Comparison of ENCODE assay signal across 9 cellular contexts in the genomic region with DNA sequence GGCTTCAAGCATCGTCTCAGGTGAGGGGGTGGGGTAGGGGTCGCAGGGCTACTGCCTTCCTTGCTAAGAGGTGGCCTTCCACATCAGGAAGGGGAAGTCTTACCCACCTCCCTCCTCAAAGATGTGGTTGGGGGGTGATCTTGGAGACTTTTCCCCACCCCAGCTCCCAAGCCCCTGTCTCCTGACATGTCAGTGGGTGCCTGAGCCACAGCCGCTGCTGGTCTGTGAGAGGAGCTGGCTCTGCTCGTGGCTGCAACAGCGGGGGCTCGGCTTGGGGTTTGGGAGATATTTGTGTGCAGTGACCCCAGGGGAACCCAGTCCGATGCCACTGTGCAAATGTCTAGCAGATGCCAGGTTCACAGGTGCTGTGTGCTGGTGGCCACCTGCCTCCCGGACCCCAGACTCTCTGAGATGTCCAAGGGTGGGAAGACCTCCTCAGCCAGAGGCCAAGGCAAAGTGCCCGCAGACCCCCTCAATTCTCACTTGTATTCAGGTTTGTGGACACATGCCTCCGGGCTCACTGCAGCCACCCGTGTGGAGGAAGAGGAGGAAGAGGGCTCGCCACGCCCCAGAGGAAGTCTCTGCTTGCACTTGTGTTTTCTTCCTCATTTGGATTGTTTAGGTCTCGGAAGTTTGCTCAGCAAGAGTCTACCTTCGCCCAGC. TPM values are rescaled to one million over a fixed set of nuclear protein-coding genes. Genes with fewer than 3 reads are reported as not detected.
DNase-seq lines count a peak whose midpoint lies in the region; ATAC-seq and TF ChIP-seq lines count a peak whose summit lies in the region.
"Had no signal": no experiment of that assay in that cellular context is flagged by ENCODE, and none has a peak within 500 bp of the region (broad histone marks: within the 10 kb centered on the region; RNA-seq: fewer than 3 reads in every experiment).

No MANE protein-coding gene starts in this region.

- H3K9me3 Mint-ChIP-seq in CD4-positive, alpha-beta memory T cell, result no peaks in the 10 kb centered on the region
- no peaks in the 10 kb centered on the region for H3K9me3 Mint-ChIP-seq in activated naive CD8-positive, alpha-beta T cell treated with anti-CD3 and anti-CD28 coated beads, Interleukin-2, amount 10 ng/mL, durations not matched to agents 7 days and 5 days
- H3K9me3 Mint-ChIP-seq in nephron, result peaks cover 15% of the 10 kb centered on the region

- peak overlapping the region; percentile 26 to 30 for H3K4me3 ChIP-seq in CD4-positive, alpha-beta memory T cell (ENCODE audit: low read length in 2 of 2)

- H3K36me3 ChIP-seq in CD4-positive, alpha-beta memory T cell (ENCODE audit: insufficient read depth, low read length), result no peaks in the 10 kb centered on the region

- H3K36me3 Mint-ChIP-seq in CD4-positive, alpha-beta memory T cell, result no peaks in the 10 kb centered on the region
- H3K36me3 Mint-ChIP-seq in activated naive CD8-positive, alpha-beta T cell treated with anti-CD3 and anti-CD28 coated beads, Interleukin-2, amount 10 ng/mL, durations not matched to agents 7 days and 5 days, result peaks cover 2% of the 10 kb centered on the region
- no peaks in the 10 kb centered on the region for H3K36me3 Mint-ChIP-seq in nephron (ENCODE audit: low read depth)

- POLR2A ChIA-PET in CD4-positive, alpha-beta memory T cell (lab: Charles Lee; ENCODE audit: partially characterized antibody), result interaction anchor here (1.2 to 6.1 kb wide), 2 partner anchors 20 to 452 kb away, joined by 3 to 35 read pairs; no protein-coding TSS in a partner anchor
- POLR2A ChIA-PET in activated naive CD8-positive, alpha-beta T cell treated with anti-CD3 and anti-CD28 coated beads, Interleukin-2, amount 10 ng/mL, durations not matched to agents 7 days and 5 days (lab: Charles Lee), result interaction anchor here (1.4 to 1.5 kb wide), 2 partner anchors 13 to 20 kb away, joined by 4 to 5 read pairs; no protein-coding TSS in a partner anchor

- TF ChIP-seq CTCF in nephron (IDR thresholded peaks at IDR 0.05; ENCODE audit: unreplicated experiment in 3 of 3), result no peak

- DNase-seq in CD4-positive, alpha-beta memory T cell, result peak in 1 of 5 donors; percentile 13
- peak; percentile 74 to 76 for DNase-seq in NOMO-1 (lab: John Stamatoyannopoulos, UW; ENCODE audit: unreplicated experiment in 2 of 2)
- peak; percentile 51 for DNase-seq in activated naive CD8-positive, alpha-beta T cell treated with anti-CD3 and anti-CD28 coated beads, Interleukin-2, amount 10 ng/mL, durations not matched to agents 7 days and 5 days
- no peak for DNase-seq in NCI-H2227 treated with DMSO at 0.1 percent for 48 hours (lab: John Stamatoyannopoulos, UW)
- DNase-seq in central memory CD4-positive, alpha-beta T cell, result no peak
- no peak for DNase-seq in NCI-H1436 treated with DMSO at 0.1 percent for 48 hours (lab: John Stamatoyannopoulos, UW)
- no peak for DNase-seq in cerebellar cortex (ENCODE audit: low spot score)
- DNase-seq: DMS79 had no signal

- H3K4me1 Mint-ChIP-seq in CD4-positive, alpha-beta memory T cell, result peaks cover 28 to 56% (median 41%) of the 10 kb centered on the region in 4 donors
- H3K4me1 Mint-ChIP-seq in activated naive CD8-positive, alpha-beta T cell treated with anti-CD3 and anti-CD28 coated beads, Interleukin-2, amount 10 ng/mL, durations not matched to agents 7 days and 5 days, result peaks cover 18% of the 10 kb centered on the region
- H3K4me1 Mint-ChIP-seq in nephron, result no peaks in the 10 kb centered on the region

- intact Hi-C loops in CD4-positive, alpha-beta memory T cell (cut with micrococcal nuclease), result no loop called here

- H3K27me3 Mint-ChIP-seq in CD4-positive, alpha-beta memory T cell, result no peaks in the 10 kb centered on the region
- peaks cover 12% of the 10 kb centered on the region for H3K27me3 Mint-ChIP-seq in activated naive CD8-positive, alpha-beta T cell treated with anti-CD3 and anti-CD28 coated beads, Interleukin-2, amount 10 ng/mL, durations not matched to agents 7 days and 5 days
- peaks cover 54% of the 10 kb centered on the region for H3K27me3 Mint-ChIP-seq in nephron (ENCODE audit: low read depth)

- no peaks in the 10 kb centered on the region for H3K27me3 ChIP-seq in CD4-positive, alpha-beta memory T cell (ENCODE audit: insufficient read depth, low read length)

- peaks cover 57% of the 10 kb centered on the region for H3K4me1 ChIP-seq in CD4-positive, alpha-beta memory T cell (ENCODE audit: insufficient read depth, low read length)

- peak overlapping the region; percentile 1 for H3K27ac ChIP-seq in CD4-positive, alpha-beta memory T cell (ENCODE audit: low read depth, low read length)

- H3K27ac Mint-ChIP-seq in CD4-positive, alpha-beta memory T cell, result peak overlapping the region; percentile 48 to 88 (median 74)
- peak overlapping the region; percentile 77 for H3K27ac Mint-ChIP-seq in activated naive CD8-positive, alpha-beta T cell treated with anti-CD3 and anti-CD28 coated beads, Interleukin-2, amount 10 ng/mL, durations not matched to agents 7 days and 5 days
- H3K27ac Mint-ChIP-seq in nephron, result no peak overlapping the region

- H3K4me3 Mint-ChIP-seq in CD4-positive, alpha-beta memory T cell, result peak overlapping the region; percentile 81 to 97 (median 94)
- H3K4me3 Mint-ChIP-seq in activated naive CD8-positive, alpha-beta T cell treated with anti-CD3 and anti-CD28 coated beads, Interleukin-2, amount 10 ng/mL, durations not matched to agents 7 days and 5 days, result peak overlapping the region; percentile 88
- H3K4me3 Mint-ChIP-seq in nephron, result peak overlapping the region; percentile 16 to 51 (median 42)

- CTCF ChIA-PET in CD4-positive, alpha-beta memory T cell (lab: Charles Lee; ENCODE audit: partially characterized antibody), result interaction anchor here (1.4 kb wide), 1 partner anchor 19 kb away, joined by 3 read pairs; no protein-coding TSS in a partner anchor

- no peak for ATAC-seq in activated naive CD8-positive, alpha-beta T cell treated with anti-CD3 and anti-CD28 coated beads, Interleukin-2, amount 10 ng/mL, durations not matched to agents 7 days and 5 days (ENCODE audit: low read depth)

- no peaks in the 10 kb centered on the region for H3K9me3 ChIP-seq in CD4-positive, alpha-beta memory T cell (ENCODE audit: control insufficient read depth in 1 of 2, low read length in 2 of 2)

RNA-seq across cellular contexts. Expression of a gene that starts 1.9 kb away (rescaled TPM):
- total RNA-seq in CD4-positive, alpha-beta memory T cell, result 10 to 100 TPM; 21.4 to 21.6 TPM
- 10 to 100 TPM in 1 of 2 donors, 1 to 10 TPM in 1; 5.4 to 21.7 TPM for polyA plus RNA-seq in CD4-positive, alpha-beta memory T cell
- 10 to 100 TPM; 24.2 to 26.6 TPM for total RNA-seq in activated naive CD8-positive, alpha-beta T cell treated with anti-CD3 and anti-CD28 coated beads, Interleukin-2, amount 10 ng/mL, durations not matched to agents 7 days and 5 days

RNA-seq across cellular contexts. Expression of a gene that starts 2.4 kb away (rescaled TPM):
- total RNA-seq in CD4-positive, alpha-beta memory T cell, result under 1 TPM; 0.19 to 0.23 TPM
- polyA plus RNA-seq in CD4-positive, alpha-beta memory T cell, result not detected
- not detected for total RNA-seq in activated naive CD8-positive, alpha-beta T cell treated with anti-CD3 and anti-CD28 coated beads, Interleukin-2, amount 10 ng/mL, durations not matched to agents 7 days and 5 days

RNA-seq across cellular contexts. Expression of a gene that starts 46.2 kb away (rescaled TPM):
- 10 to 100 TPM; 58.6 to 65.8 TPM for total RNA-seq in CD4-positive, alpha-beta memory T cell
- polyA plus RNA-seq in CD4-positive, alpha-beta memory T cell, result 10 to 100 TPM; 54.6 to 79.8 TPM
- 10 to 100 TPM; 46.8 to 48.2 TPM for total RNA-seq in activated naive CD8-positive, alpha-beta T cell treated with anti-CD3 and anti-CD28 coated beads, Interleukin-2, amount 10 ng/mL, durations not matched to agents 7 days and 5 days

Comparison
In these comparisons a context has a peak if more than half of its experiments do, and no peak if none do; other contexts are left out.
1. DNase-seq: peak in NOMO-1 (2 of 2) and activated naive CD8-positive, alpha-beta T cell treated with anti-CD3 and anti-CD28 coated beads, Interleukin-2, amount 10 ng/mL, durations not matched to agents 7 days and 5 days (single experiment); none in NCI-H2227 treated with DMSO at 0.1 percent for 48 hours (single experiment), central memory CD4-positive, alpha-beta T cell (single experiment), NCI-H1436 treated with DMSO at 0.1 percent for 48 hours (single experiment) and cerebellar cortex (single experiment).
2. H3K27ac Mint-ChIP-seq: peak in CD4-positive, alpha-beta memory T cell (7 of 7) and activated naive CD8-positive, alpha-beta T cell treated with anti-CD3 and anti-CD28 coated beads, Interleukin-2, amount 10 ng/mL, durations not matched to agents 7 days and 5 days (single experiment); none in nephron (0 of 3).
3. H3K4me3 Mint-ChIP-seq: peak in every context shown above with its lines; median percentile 94 in CD4-positive, alpha-beta memory T cell; 88 in activated naive CD8-positive, alpha-beta T cell treated with anti-CD3 and anti-CD28 coated beads, Interleukin-2, amount 10 ng/mL, durations not matched to agents 7 days and 5 days; 42 in nephron.